Comparison of ENCODE assay signal across 16 cellular contexts in genomic region chr1:230222678-230223077, GRCh38.
A peak's percentile ranks its signal among the peaks of the same experiment; 100 is the strongest.
DNase-seq lines count a peak whose midpoint lies in the region; ATAC-seq and TF ChIP-seq lines count a peak whose summit lies in the region.
"Had no signal": no experiment of that assay in that cellular context is flagged by ENCODE, and none has a peak within 500 bp of the region (broad histone marks: within the 10 kb centered on the region; RNA-seq: fewer than 3 reads in every experiment).

No MANE protein-coding gene starts in this region.

- DNase-seq in GM12865 (ENCODE audit: low read depth) (peak; percentile 32), epithelial cell of proximal tubule (ENCODE audit: low read depth) (no peak), stomach (no peak), ACHN (no peak)
- DNase-seq: activated CD4-positive, alpha-beta T cell treated with anti-CD3 and anti-CD28 coated beads for 1 hour; activated effector memory CD4-positive, alpha-beta T cell treated with Interleukin-2 at 50 U/mL for 16 hours; central memory CD4-positive, alpha-beta T cell; DND-41; kidney glomerular epithelial cell; NCI-H1417 treated with DMSO at 0.1 percent for 48 hours; stimulated activated naive CD4-positive, alpha-beta T cell had no signal

- no peak for TF ChIP-seq POLR2A in stomach (IDR thresholded peaks at IDR 0.05)

- no peak for TF ChIP-seq EP300 in stomach (IDR thresholded peaks at IDR 0.05)

- ATAC-seq in HG03442 (IDR thresholded peaks at IDR 0.05; ENCODE audit: unreplicated experiment): peak; percentile 63
- no peak for ATAC-seq in HG03342 (IDR thresholded peaks at IDR 0.05; ENCODE audit: unreplicated experiment)
- no peak for ATAC-seq in GM18861 (IDR thresholded peaks at IDR 0.05; ENCODE audit: unreplicated experiment)

- peaks cover 5 to 40% (median 19%) of the 10 kb centered on the region in 4 donors for H3K4me1 ChIP-seq in stomach

- TF ChIP-seq CTCF in GM12865 (IDR thresholded peaks at IDR 0.05; ENCODE audit: insufficient read depth, low read depth, low read length, missing control alignments): peak; percentile 13
- TF ChIP-seq CTCF in epithelial cell of proximal tubule (conservative IDR thresholded peaks at IDR 0.05; ENCODE audit: low read depth, low read length): peak; percentile 18
- TF ChIP-seq CTCF in stomach (IDR thresholded peaks at IDR 0.05): no peak

- no peaks in the 10 kb centered on the region for H3K9me3 ChIP-seq in stomach
- H3K9me3 ChIP-seq: neutrophil had no signal

- no peak overlapping the region for H3K4me3 ChIP-seq in GM12865 (ENCODE audit: low read depth, low read length)
- no peak overlapping the region for H3K4me3 ChIP-seq in epithelial cell of proximal tubule (ENCODE audit: low read depth, low read length)
- no peak overlapping the region for H3K4me3 ChIP-seq in stomach
- H3K4me3 ChIP-seq: SK-N-MC had no signal

- H3K36me3 ChIP-seq in stomach: no peaks in the 10 kb centered on the region

- in situ Hi-C loops in ACHN (cut with HindIII; ENCODE audit: low pct_ligation_motif_present, low pct_unique_long_range_greater_than_20kb, low sequenced_read_pairs): no loop called here

- intact Hi-C loops in stomach (cut with DNase I; ENCODE audit: low total_unique reads): no loop called here

- H3K27me3 ChIP-seq in stomach: no peaks in the 10 kb centered on the region
- H3K27me3 ChIP-seq: neutrophil had no signal

- 87 to 97% (median 94%) methylated on average over 2 of the region's 2 CpGs for WGBS in stomach, 5 donors

- H3K27ac ChIP-seq in stomach: peak overlapping the region in 3 of 5 donors; percentile 23 to 49 (median 37)
- H3K27ac ChIP-seq: neutrophil, SK-N-MC had no signal

Comparison
In these comparisons a context has a peak if more than half of its experiments do, and no peak if none do; other contexts are left out.
1. CTCF ChIP-seq: peak in GM12865 (single experiment) and epithelial cell of proximal tubule (single experiment); none in stomach (0 of 7).